Comparison of ENCODE assay signal across 1 cellular context in the genomic region with DNA sequence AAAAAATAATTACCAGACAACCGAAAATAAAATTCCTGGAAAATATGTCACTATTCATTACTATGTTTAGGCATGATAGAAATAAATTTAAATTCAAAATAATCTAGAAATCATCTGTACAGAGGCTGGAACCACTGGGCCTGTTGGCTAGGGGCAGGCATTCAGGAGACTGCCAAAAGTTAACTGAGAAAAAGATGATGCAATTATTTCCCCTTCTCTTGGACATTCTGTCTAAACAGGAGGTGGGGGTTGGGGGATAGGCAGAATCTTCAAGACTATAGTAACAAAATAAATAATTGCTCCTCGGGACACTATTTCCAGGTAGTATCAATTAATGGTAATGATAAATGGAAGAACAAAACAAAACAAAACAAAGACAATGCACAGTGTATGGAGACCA.
TF ChIP-seq lines count a peak whose summit lies in the region.

No MANE protein-coding gene starts in this region.

TF ChIP-seq in GM23338, 12 proteins besides CTCF, POLR2A, EP300 and RAD21 (continued from another document):
- TF ChIP-seq, protein P1, sequence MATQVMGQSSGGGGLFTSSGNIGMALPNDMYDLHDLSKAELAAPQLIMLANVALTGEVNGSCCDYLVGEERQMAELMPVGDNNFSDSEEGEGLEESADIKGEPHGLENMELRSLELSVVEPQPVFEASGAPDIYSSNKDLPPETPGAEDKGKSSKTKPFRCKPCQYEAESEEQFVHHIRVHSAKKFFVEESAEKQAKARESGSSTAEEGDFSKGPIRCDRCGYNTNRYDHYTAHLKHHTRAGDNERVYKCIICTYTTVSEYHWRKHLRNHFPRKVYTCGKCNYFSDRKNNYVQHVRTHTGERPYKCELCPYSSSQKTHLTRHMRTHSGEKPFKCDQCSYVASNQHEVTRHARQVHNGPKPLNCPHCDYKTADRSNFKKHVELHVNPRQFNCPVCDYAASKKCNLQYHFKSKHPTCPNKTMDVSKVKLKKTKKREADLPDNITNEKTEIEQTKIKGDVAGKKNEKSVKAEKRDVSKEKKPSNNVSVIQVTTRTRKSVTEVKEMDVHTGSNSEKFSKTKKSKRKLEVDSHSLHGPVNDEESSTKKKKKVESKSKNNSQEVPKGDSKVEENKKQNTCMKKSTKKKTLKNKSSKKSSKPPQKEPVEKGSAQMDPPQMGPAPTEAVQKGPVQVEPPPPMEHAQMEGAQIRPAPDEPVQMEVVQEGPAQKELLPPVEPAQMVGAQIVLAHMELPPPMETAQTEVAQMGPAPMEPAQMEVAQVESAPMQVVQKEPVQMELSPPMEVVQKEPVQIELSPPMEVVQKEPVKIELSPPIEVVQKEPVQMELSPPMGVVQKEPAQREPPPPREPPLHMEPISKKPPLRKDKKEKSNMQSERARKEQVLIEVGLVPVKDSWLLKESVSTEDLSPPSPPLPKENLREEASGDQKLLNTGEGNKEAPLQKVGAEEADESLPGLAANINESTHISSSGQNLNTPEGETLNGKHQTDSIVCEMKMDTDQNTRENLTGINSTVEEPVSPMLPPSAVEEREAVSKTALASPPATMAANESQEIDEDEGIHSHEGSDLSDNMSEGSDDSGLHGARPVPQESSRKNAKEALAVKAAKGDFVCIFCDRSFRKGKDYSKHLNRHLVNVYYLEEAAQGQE (IDR thresholded peaks at IDR 0.05; ENCODE audit: unreplicated experiment): no peak
- TF ChIP-seq EZH2 (IDR thresholded peaks at IDR 0.05; ENCODE audit: low read depth, unreplicated experiment): no peak
- no peak for TF ChIP-seq ZNF331 (CRISPR knock-in tag; IDR thresholded peaks at IDR 0.05; ENCODE audit: low read depth)
- TF ChIP-seq POLR2AphosphoS5 (IDR thresholded peaks at IDR 0.05; ENCODE audit: low read depth): no peak
TF ChIP-seq in GM23338: peak in this region for 0.
